ENCODE assay signal across 1 cellular context in genomic region chr11:60873533-60873932, GRCh38.
TF ChIP-seq lines count a peak whose summit lies in the region.

No MANE protein-coding gene starts in this region.

TF ChIP-seq in K562, 482 proteins besides CTCF, POLR2A, EP300 and RAD21:
- TF ChIP-seq FOSL1 (tag; conservative IDR thresholded peaks at IDR 0.05): 0 out of 2 replicates have a peak, but pooled peaks have one; percentile 2
- no peak for TF ChIP-seq ZNF668 (CRISPR knock-in tag; IDR thresholded peaks at IDR 0.05)
